8 cellular contexts compared by ENCODE assay signal in the genomic region with DNA sequence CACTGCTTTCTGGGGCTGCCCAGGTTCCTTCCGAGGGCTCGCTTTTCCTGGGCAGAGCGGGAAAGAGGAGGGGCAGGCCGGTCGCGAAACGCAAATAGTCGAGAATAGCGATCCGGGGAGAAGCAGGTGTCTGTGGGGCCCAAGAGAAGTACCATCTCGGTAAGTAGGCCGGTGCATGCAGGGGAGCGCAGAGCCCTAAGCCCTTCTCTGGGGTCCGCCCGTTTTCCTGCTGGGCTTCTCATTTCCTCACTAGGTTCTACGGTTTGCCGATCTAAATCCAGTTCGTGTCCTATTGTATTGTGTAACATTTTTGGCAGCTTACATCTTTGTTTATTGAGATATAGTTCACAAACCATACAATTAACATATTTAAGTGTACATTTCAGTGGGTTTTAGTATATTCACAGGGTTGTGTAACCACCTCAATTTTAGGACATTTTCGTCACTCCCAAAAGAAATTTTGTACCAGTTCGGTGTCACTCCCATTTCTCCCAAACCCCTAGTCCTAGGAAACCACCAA. TPM values are rescaled to one million over a fixed set of nuclear protein-coding genes. Genes with fewer than 3 reads are reported as not detected.
A peak's percentile ranks its signal among the peaks of the same experiment; 100 is the strongest.
DNase-seq lines count a peak whose midpoint lies in the region; ATAC-seq lines count a peak whose summit lies in the region.

No MANE protein-coding gene starts in this region.

- H3K4me1 Mint-ChIP-seq in activated CD4-positive, alpha-beta T cell treated with anti-CD3 and anti-CD28 coated beads for 36 hours, result peaks cover 65% of the 10 kb centered on the region

- CTCF ChIA-PET in activated CD4-positive, alpha-beta T cell treated with anti-CD3 and anti-CD28 coated beads for 36 hours (lab: Charles Lee), result interaction anchor here (0.7 to 6.0 kb wide), 10 partner anchors 8 to 228 kb away, joined by 3 to 113 read pairs (median 4); a partner anchor contains a TSS

- H3K27ac Mint-ChIP-seq in activated CD4-positive, alpha-beta T cell treated with anti-CD3 and anti-CD28 coated beads for 36 hours, result peak overlapping the region; percentile 99

- POLR2A ChIA-PET in activated CD4-positive, alpha-beta T cell treated with anti-CD3 and anti-CD28 coated beads for 36 hours (lab: Charles Lee), result interaction anchor here (0.9 to 15.3 kb wide), 8 partner anchors 9 to 192 kb away, joined by 3 to 474 read pairs (median 6); a partner anchor contains a TSS

- peak overlapping the region; percentile 97 for H3K27ac ChIP-seq in adipose tissue (ENCODE audit: low read depth, low read length)
- H3K27ac ChIP-seq in skeletal muscle tissue (ENCODE audit: low read depth, low read length), result peak overlapping the region; percentile 98

- H3K4me1 ChIP-seq in iPS-15b (ENCODE audit: control insufficient read depth, insufficient read depth, low read length) (peaks cover 4% of the 10 kb centered on the region), skeletal muscle tissue (ENCODE audit: control insufficient read depth in 3 of 3, insufficient read depth in 3 of 3, low read length in 3 of 3) (peaks cover 10 to 33% (median 23%) of the 10 kb centered on the region in 3 donors)

- H3K9me3 ChIP-seq in iPS-15b (ENCODE audit: control insufficient read depth, insufficient read depth, low read length) (no peaks in the 10 kb centered on the region), skeletal muscle tissue (ENCODE audit: control insufficient read depth in 3 of 3, low read length in 3 of 3) (no peaks in the 10 kb centered on the region)

- H3K9me3 Mint-ChIP-seq in activated CD4-positive, alpha-beta T cell treated with anti-CD3 and anti-CD28 coated beads for 36 hours (ENCODE audit: low read depth), result no peaks in the 10 kb centered on the region

- peak overlapping the region; percentile 76 for H3K4me3 ChIP-seq in iPS-15b (ENCODE audit: low read depth, low read length)
- H3K4me3 ChIP-seq in skeletal muscle tissue (ENCODE audit: low read length in 3 of 3), result peak overlapping the region; percentile 96 to 98 (median 98)

- ATAC-seq in activated CD4-positive, alpha-beta T cell treated with anti-CD3 and anti-CD28 coated beads for 36 hours, result no peak

- H3K9ac ChIP-seq in iPS-15b (ENCODE audit: low read depth, low read length) (peak overlapping the region; percentile 56), skeletal muscle tissue (ENCODE audit: low read depth in 1 of 3, low read length in 3 of 3) (peak overlapping the region; percentile 86 to 99 (median 96))

- intact Hi-C loops in activated CD4-positive, alpha-beta T cell treated with anti-CD3 and anti-CD28 coated beads for 36 hours (cut with DNase I, micrococcal nuclease), result loop anchor here in 1 of 2 experiments (1.0 to 5.0 kb wide), 6 partner anchors 9 to 673 kb away; a partner anchor contains a TSS

- H3K27me3 Mint-ChIP-seq in activated CD4-positive, alpha-beta T cell treated with anti-CD3 and anti-CD28 coated beads for 36 hours, result no peaks in the 10 kb centered on the region

- H3K36me3 Mint-ChIP-seq in activated CD4-positive, alpha-beta T cell treated with anti-CD3 and anti-CD28 coated beads for 36 hours (ENCODE audit: low read depth), result peaks cover 35% of the 10 kb centered on the region

- H3K4me3 Mint-ChIP-seq in activated CD4-positive, alpha-beta T cell treated with anti-CD3 and anti-CD28 coated beads for 36 hours, result peak overlapping the region; percentile 91

- H3K36me3 ChIP-seq in iPS-15b (ENCODE audit: control insufficient read depth, insufficient read depth, low read length) (no peaks in the 10 kb centered on the region), skeletal muscle tissue (ENCODE audit: control insufficient read depth in 3 of 3, insufficient read depth in 3 of 3, low read length in 3 of 3) (peaks cover 4 to 12% (median 5%) of the 10 kb centered on the region in 3 donors)

- WGBS in adipose tissue, 3 donors, result 1 to 6% (median 2%) methylated on average over 20 of the region's 20 CpGs

- DNase-seq in activated CD4-positive, alpha-beta T cell treated with anti-CD3 and anti-CD28 coated beads for 36 hours, result peak; percentile 58
- DNase-seq in activated CD4-positive, alpha-beta T cell treated with anti-CD3 and anti-CD28 coated beads for 1 hour, result no peak
- DNase-seq in NCI-H146 treated with DMSO at 0.1 percent for 48 hours (lab: John Stamatoyannopoulos, UW; ENCODE audit: unreplicated experiment), result peak; percentile 32
- no peak for DNase-seq in cerebellum (ENCODE audit: low spot score)
- no peak for DNase-seq in GF-D8 (lab: John Stamatoyannopoulos, UW)

- H3K27me3 ChIP-seq in iPS-15b (ENCODE audit: control insufficient read depth, insufficient read depth, low read length) (no peaks in the 10 kb centered on the region), skeletal muscle tissue (ENCODE audit: control insufficient read depth in 3 of 3, insufficient read depth in 3 of 3, low read length in 3 of 3) (no peaks in the 10 kb centered on the region)

RNA-seq across cellular contexts. Expression of a gene that starts 6.9 kb away (rescaled TPM):
- total RNA-seq in activated CD4-positive, alpha-beta T cell treated with anti-CD3 and anti-CD28 coated beads for 36 hours, result 10 to 100 TPM; 65.8 to 67.9 TPM
- 10 to 100 TPM in 2 of 3 donors, 1 to 10 TPM in 1; 5.1 to 26.1 (median 15.1) TPM for polyA plus RNA-seq in adipose tissue
- total RNA-seq in skeletal muscle tissue (16.7 TPM), cerebellum (34.3 TPM)

RNA-seq across cellular contexts. Expression of a gene that starts 18.1 kb away (rescaled TPM):
- total RNA-seq in activated CD4-positive, alpha-beta T cell treated with anti-CD3 and anti-CD28 coated beads for 36 hours, result 1,000 to 10,000 TPM; 5,181 to 7,416 TPM
- 1,000 to 10,000 TPM; 1,145 to 2,871 (median 2,103) TPM for polyA plus RNA-seq in adipose tissue
- total RNA-seq in skeletal muscle tissue, result 876 TPM
- total RNA-seq in cerebellum, result 210 TPM

RNA-seq across cellular contexts. Expression of a gene that starts 18.3 kb away (rescaled TPM):
- 10 to 100 TPM; 11.2 to 14.1 TPM for total RNA-seq in activated CD4-positive, alpha-beta T cell treated with anti-CD3 and anti-CD28 coated beads for 36 hours
- under 1 TPM in 2 of 3 donors, not detected in 1; 0.47 to 0.54 TPM for polyA plus RNA-seq in adipose tissue
- total RNA-seq in skeletal muscle tissue (2.6 TPM), cerebellum (1.1 TPM)

Comparison
In these comparisons a context has a peak if more than half of its experiments do, and no peak if none do; other contexts are left out.
1. DNase-seq: peak in activated CD4-positive, alpha-beta T cell treated with anti-CD3 and anti-CD28 coated beads for 36 hours (single experiment) and NCI-H146 treated with DMSO at 0.1 percent for 48 hours (single experiment); none in activated CD4-positive, alpha-beta T cell treated with anti-CD3 and anti-CD28 coated beads for 1 hour (single experiment), cerebellum (single experiment) and GF-D8 (single experiment).